ENCODE assay signal across 22 cellular contexts in genomic region chr12:76535170-76535569, GRCh38. TPM values are rescaled to one million over a fixed set of nuclear protein-coding genes. Genes with fewer than 3 reads are reported as not detected.
DNase-seq lines count a peak whose midpoint lies in the region; ATAC-seq, FAIRE-seq and TF ChIP-seq lines count a peak whose summit lies in the region.
"Had no signal": no experiment of that assay in that cellular context is flagged by ENCODE, and none has a peak within 500 bp of the region (broad histone marks: within the 10 kb centered on the region; RNA-seq: fewer than 3 reads in every experiment).

No MANE protein-coding gene starts in this region.

- TF ChIP-seq RAD21 in K562 (CRISPR knock-in tag; conservative IDR thresholded peaks at IDR 0.05 in 1 of 2, IDR thresholded peaks at IDR 0.05 in 1 of 2) = no peak

- H3K18ac ChIP-seq in mesenchymal stem cell (ENCODE audit: low read depth in 1 of 2, low read length in 2 of 2) = no peak overlapping the region

- H3K4me3 ChIP-seq in K562 = no peak overlapping the region
- H3K4me3 ChIP-seq in mesenchymal stem cell (ENCODE audit: insufficient read depth in 1 of 2, low read depth in 1 of 2, low read length in 2 of 2) = no peak overlapping the region
- no peak overlapping the region for H3K4me3 ChIP-seq in mucosa of descending colon
- H3K4me3 ChIP-seq: BLaER1, GM12878 had no signal

- no peaks in the 10 kb centered on the region for H3K9me1 ChIP-seq in K562 (ENCODE audit: control insufficient read depth, insufficient read depth, low read length)

- no peaks in the 10 kb centered on the region; the same call in 1 of the 2 replicates for H4K20me1 ChIP-seq in K562 (replicated peaks; ENCODE audit: control insufficient read depth, insufficient read depth, low read length)
- H4K20me1 ChIP-seq: BLaER1 had no signal

- no peak overlapping the region for H2BK15ac ChIP-seq in mesenchymal stem cell (ENCODE audit: low read depth, poor library complexity, severe bottlenecking)

- H2AFZ ChIP-seq in K562 (ENCODE audit: low read depth, low read length) (no peak overlapping the region), mesenchymal stem cell (ENCODE audit: low read depth, low read length) (no peak overlapping the region)

- no peak overlapping the region for H4K8ac ChIP-seq in mesenchymal stem cell (ENCODE audit: low read length)

- FAIRE-seq in GM19239 (lab: Jason Lieb, UNC) (peak; percentile 35), K562 (lab: Jason Lieb, UNC) (peak; percentile 46)
- FAIRE-seq: GM12878 had no signal

- no peak overlapping the region for H3K14ac ChIP-seq in mesenchymal stem cell (ENCODE audit: low read length in 2 of 2)

- TF ChIP-seq EP300 in K562 (IDR thresholded peaks at IDR 0.05; ENCODE audit: low read length) = no peak

- H2BK120ac ChIP-seq in mesenchymal stem cell (ENCODE audit: low read depth, low read length) = no peak overlapping the region

- no peak overlapping the region for H3K4me2 ChIP-seq in K562 (ENCODE audit: insufficient read depth, low read length)
- H3K4me2 ChIP-seq in mesenchymal stem cell (ENCODE audit: low read length, poor library complexity, severe bottlenecking) = no peak overlapping the region
- H3K4me2 ChIP-seq: BLaER1 had no signal

- no peak for TF ChIP-seq POLR2A in K562 (conservative IDR thresholded peaks at IDR 0.05)

- H4K91ac ChIP-seq in mesenchymal stem cell (ENCODE audit: low read length) = no peak overlapping the region

- 100% methylated on average over 2 of the region's 2 CpGs for WGBS in K562 (ENCODE audit: insufficient coverage, low coverage, missing lambda C conversion rate)
- no CpG with 5 or more reads among the region's 2 CpGs for WGBS in mesenchymal stem cell

- no peak overlapping the region for H2AK5ac ChIP-seq in mesenchymal stem cell (ENCODE audit: low read length, severe bottlenecking)

- H3K36me3 ChIP-seq in K562 (ENCODE audit: control insufficient read depth, insufficient read depth, low read length) = peaks cover 3% of the 10 kb centered on the region; the same call in 2 of the 3 replicates
- peaks cover 0 to 20% of the 10 kb centered on the region in 2 experiments for H3K36me3 ChIP-seq in mesenchymal stem cell (ENCODE audit: control insufficient read depth in 1 of 2, insufficient read depth in 2 of 2, low read depth in 1 of 2, low read length in 2 of 2)
- no peaks in the 10 kb centered on the region for H3K36me3 ChIP-seq in mucosa of descending colon (ENCODE audit: low read depth)
- H3K36me3 ChIP-seq: BE2C, BLaER1 had no signal

- BruUV-seq in K562 (replicated peaks; lab: Mats Ljungman, UMichigan) = no TSS peak

- ATAC-seq in K562 = no peak
- no peak for ATAC-seq in mucosa of descending colon
- ATAC-seq: GM12878 had no signal

- H3K9me3 ChIP-seq in K562 (replicated peaks; ENCODE audit: control insufficient read depth, insufficient read depth, low read depth, low read length) = no peaks in the 10 kb centered on the region
- H3K9me3 ChIP-seq in mesenchymal stem cell (ENCODE audit: control insufficient read depth, low read length) = no peaks in the 10 kb centered on the region
- H3K9me3 ChIP-seq in mucosa of descending colon = no peaks in the 10 kb centered on the region
- H3K9me3 ChIP-seq: BE2C had no signal

- H3K23ac ChIP-seq in mesenchymal stem cell (ENCODE audit: low read length in 2 of 2) = no peak overlapping the region

- peaks cover 11% of the 10 kb centered on the region for H3K79me1 ChIP-seq in mesenchymal stem cell (replicated peaks; ENCODE audit: low read length, poor library complexity, severe bottlenecking)

- H3K27me3 ChIP-seq in K562 (ENCODE audit: control insufficient read depth in 2 of 2, insufficient read depth in 2 of 2, low read length in 2 of 2) (no peaks in the 10 kb centered on the region), mesenchymal stem cell (ENCODE audit: control insufficient read depth in 1 of 2, insufficient read depth in 1 of 2, low read length in 2 of 2) (no peaks in the 10 kb centered on the region)
- H3K27me3 ChIP-seq: BE2C, BLaER1 had no signal

- no peak overlapping the region for H2BK5ac ChIP-seq in mesenchymal stem cell (ENCODE audit: low read depth, low read length, poor library complexity, severe bottlenecking)

- in situ Hi-C loops in K562 (cut with MboI) = no loop called here

- POLR2A ChIA-PET in K562 (lab: Yijun Ruan, JAX) = no interaction called here

- H3K4me1 ChIP-seq in K562 (replicated peaks in 1 of 2; ENCODE audit: control insufficient read depth in 2 of 2, insufficient read depth in 2 of 2, low read length in 2 of 2) = peaks cover 6 to 11% of the 10 kb centered on the region in 2 experiments; a peak in 3 of 5 replicates
- no peaks in the 10 kb centered on the region for H3K4me1 ChIP-seq in mesenchymal stem cell (ENCODE audit: control insufficient read depth, insufficient read depth, low read depth, low read length)
- H3K4me1 ChIP-seq in mucosa of descending colon (ENCODE audit: low read depth) = peaks cover 11% of the 10 kb centered on the region
- H3K4me1 ChIP-seq: BE2C had no signal

- CTCF ChIA-PET in K562 (lab: Yijun Ruan, JAX; ENCODE audit: low intra/inter-chr PET ratio) = no interaction called here

- TF ChIP-seq CTCF in K562 (IDR thresholded peaks at IDR 0.05 in 2 of 3, conservative IDR thresholded peaks at IDR 0.05 in 1 of 3; ENCODE audit: insufficient read depth in 2 of 3, low read depth in 1 of 3, low read length in 3 of 3) = no peak
- TF ChIP-seq CTCF in mucosa of descending colon (IDR thresholded peaks at IDR 0.05) = no peak

- H3K9ac ChIP-seq in K562 (ENCODE audit: insufficient read depth in 1 of 2, low read depth in 2 of 2, low read length in 2 of 2) (no peak overlapping the region), mesenchymal stem cell (ENCODE audit: low read length) (no peak overlapping the region)
- H3K9ac ChIP-seq: BLaER1 had no signal

- intact Hi-C loops in K562 (cut with micrococcal nuclease) = no loop called here
- intact Hi-C loops in mucosa of descending colon (cut with DNase I, micrococcal nuclease) = no loop called here

- no peak overlapping the region for H3K4ac ChIP-seq in mesenchymal stem cell (ENCODE audit: low read depth in 1 of 2, low read length in 2 of 2)

- H3K27ac ChIP-seq in K562 (ENCODE audit: extremely low read depth, low read depth, low read length) = no peak overlapping the region
- no peak overlapping the region for H3K27ac ChIP-seq in mesenchymal stem cell (ENCODE audit: low read length, poor library complexity, severe bottlenecking)
- H3K27ac ChIP-seq: BLaER1 had no signal

- H2BK12ac ChIP-seq in mesenchymal stem cell (ENCODE audit: low read length in 2 of 2) = no peak overlapping the region

- DNase-seq in GM19239 (ENCODE audit: insufficient read length, low spot score) = no peak
- no peak for DNase-seq in K562 (ENCODE audit: extremely low read depth in 1 of 4, low spot score in 3 of 4)
- no peak for DNase-seq in mesenchymal stem cell
- DNase-seq in activated CD4-positive, alpha-beta T cell treated with anti-CD3 and anti-CD28 coated beads for 1 hour = no peak
- DNase-seq in mucosa of descending colon = no peak
- DNase-seq: 8988T; ACHN; BE2C; C1 segment of cervical spinal cord; CD4-positive, alpha-beta memory T cell; CD4-positive, CD25-positive, alpha-beta regulatory T cell; CD8-positive, alpha-beta memory T cell; COR-L47; DMS 273 treated with DMSO at 0.1 percent for 48 hours; DMS153; DMS53; DMS79; DND-41; EL; GDM1 had no signal

- peaks cover 84% of the 10 kb centered on the region for H3K79me2 ChIP-seq in K562 (ENCODE audit: control insufficient read depth, insufficient read depth, low read length)

TF ChIP-seq in K562, 482 proteins besides CTCF, POLR2A, EP300 and RAD21:
- peak; percentile 73 for TF ChIP-seq ZNF507 (tag; conservative IDR thresholded peaks at IDR 0.05)
- TF ChIP-seq SNRNP70 (optimal IDR thresholded peaks at IDR 0.05; ENCODE audit: low read depth, low read length) = no peak
- no peak for TF ChIP-seq ZNF444 (CRISPR knock-in tag; IDR thresholded peaks at IDR 0.05)
- no peak for TF ChIP-seq FOXM1 (IDR thresholded peaks at IDR 0.05; ENCODE audit: low read depth)
- no peak for TF ChIP-seq FOXM1 (CRISPR knock-in tag; IDR thresholded peaks at IDR 0.05; ENCODE audit: low read depth)
- no peak for TF ChIP-seq ZNF408 (CRISPR knock-in tag; IDR thresholded peaks at IDR 0.05; ENCODE audit: low read depth)
- TF ChIP-seq SMAD4 (CRISPR knock-in tag; conservative IDR thresholded peaks at IDR 0.05) = no peak
- no peak for TF ChIP-seq ESRRA (IDR thresholded peaks at IDR 0.05; ENCODE audit: borderline replicate concordance, low read depth)
- TF ChIP-seq ZBTB9 (CRISPR knock-in tag; IDR thresholded peaks at IDR 0.05) = no peak

RNA-seq across cellular contexts. Expression of gene OSBPL8, which starts 24.4 kb away (rescaled TPM):
- 52.8 and 159 TPM in 2 replicates for total RNA-seq in K562 (2011; cell fraction: chromatin; rRNA removed; ENCODE audit: low replicate concordance)
- total RNA-seq in K562 (2011; cell fraction: nucleolus; rRNA removed) = 43.4 and 53.4 TPM in 2 replicates
- 46.3 and 48.5 TPM in 2 replicates for total RNA-seq in K562 (2011; cell fraction: nucleoplasm; rRNA removed)
- total RNA-seq in K562 (2014; rRNA removed) = 28.3 and 32.1 TPM in 2 replicates
- 81.0 and 94.9 TPM in 2 replicates for total RNA-seq in K562 (2014; rRNA removed; fragmentation: Illumina TruSeq; extraction: Trizol)
- 70.2 and 78.3 TPM in 2 replicates for total RNA-seq in K562 (2015; rRNA removed; fragmentation: Illumina TruSeq; extraction: Trizol)
- total RNA-seq in K562 (2021) = 82.7 and 88.6 TPM in 2 replicates
- polyA plus RNA-seq in K562 (2011; rRNA removed) = 34.2 and 52.7 TPM in 2 replicates
- 15.3 and 41.1 TPM in 2 replicates for polyA plus RNA-seq in K562 (2011; cell fraction: cytosol; rRNA removed)
- polyA plus RNA-seq in K562 (2011; cell fraction: nucleus; rRNA removed) = 19.3 and 21.6 TPM in 2 replicates
- 28.9 and 29.0 TPM in 2 replicates for polyA plus RNA-seq in K562 (2012)
- polyA plus RNA-seq in K562 (2014; fragmentation: Illumina TruSeq; extraction: Trizol) = 36.2 and 42.8 TPM in 2 replicates
- polyA plus RNA-seq in K562 (2014; fragmentation: Nextera tagmentation; extraction: Ambion mirVana) = 10 to 100 TPM; 17.4 to 19.9 TPM
- 25.6 and 31.4 TPM in 2 replicates for polyA plus RNA-seq in K562 (2014; rRNA removed)
- 334 and 360 TPM in 2 replicates for polyA minus RNA-seq in K562 (2011; rRNA and poly(A)+ RNA removed)
- polyA minus RNA-seq in K562 (2011; cell fraction: cytosol; rRNA and poly(A)+ RNA removed) = 66.7 and 80.0 TPM in 2 replicates
- polyA minus RNA-seq in K562 (2011; cell fraction: nucleus; rRNA and poly(A)+ RNA removed) = 73.6 and 124 TPM in 2 replicates
- polyA plus RNA-seq in mesenchymal stem cell (2013, experiment 1 of 2) = 38.2 TPM
- 37.6 TPM for polyA plus RNA-seq in mesenchymal stem cell (2013, experiment 2 of 2)
- total RNA-seq in mucosa of descending colon = 10 to 100 TPM; 26.3 to 56.0 (median 26.9) TPM
